ENCODE assay signal across 8 cellular contexts in the genomic region with DNA sequence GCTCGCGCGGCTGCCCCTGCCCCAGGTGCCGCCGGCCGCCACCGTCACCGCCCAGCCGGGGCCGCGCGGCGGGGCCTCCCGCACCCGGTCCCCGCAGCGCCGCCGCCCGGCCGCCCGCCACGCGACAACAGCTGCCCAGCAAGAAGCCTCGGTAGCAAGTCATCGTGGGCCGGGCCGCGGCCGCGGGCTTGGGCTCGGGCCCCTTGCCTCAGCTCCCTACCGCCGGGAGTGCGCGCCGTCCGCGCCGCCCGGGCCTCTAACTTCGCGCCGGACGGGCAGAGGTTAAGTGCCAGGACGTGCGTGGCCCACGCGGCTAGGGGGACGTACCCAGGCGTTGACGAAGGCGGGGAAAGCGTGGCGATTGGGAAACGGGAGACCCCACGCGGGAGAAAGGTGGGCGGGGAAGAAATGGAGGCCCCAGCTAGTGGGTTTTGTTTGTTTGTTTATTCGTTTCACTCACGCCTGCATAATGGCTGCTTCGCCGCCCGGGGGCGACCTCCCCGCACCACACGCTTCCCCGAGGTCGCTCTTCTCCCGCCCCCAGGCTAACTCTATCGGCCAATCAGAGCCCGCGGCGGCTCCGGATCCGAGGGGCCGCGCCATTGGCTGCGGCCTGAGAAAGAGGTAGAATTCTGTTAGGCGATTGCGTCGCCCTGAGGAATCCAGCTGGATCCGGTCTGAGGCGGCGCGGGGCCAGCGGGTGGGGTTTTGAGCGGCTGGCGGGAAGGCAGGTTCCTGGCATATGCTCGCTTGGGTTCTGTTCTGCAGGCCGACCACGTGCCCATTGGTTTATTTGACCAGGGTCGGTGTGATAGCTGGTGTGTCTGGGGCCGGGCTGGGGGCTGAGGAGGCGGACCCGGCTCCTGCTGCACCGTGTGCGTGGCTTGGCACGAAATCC. TPM values are rescaled to one million over a fixed set of nuclear protein-coding genes. Genes with fewer than 3 reads are reported as not detected.
DNase-seq lines count a peak whose midpoint lies in the region; ATAC-seq, FAIRE-seq and TF ChIP-seq lines count a peak whose summit lies in the region.

A gene with protein sequence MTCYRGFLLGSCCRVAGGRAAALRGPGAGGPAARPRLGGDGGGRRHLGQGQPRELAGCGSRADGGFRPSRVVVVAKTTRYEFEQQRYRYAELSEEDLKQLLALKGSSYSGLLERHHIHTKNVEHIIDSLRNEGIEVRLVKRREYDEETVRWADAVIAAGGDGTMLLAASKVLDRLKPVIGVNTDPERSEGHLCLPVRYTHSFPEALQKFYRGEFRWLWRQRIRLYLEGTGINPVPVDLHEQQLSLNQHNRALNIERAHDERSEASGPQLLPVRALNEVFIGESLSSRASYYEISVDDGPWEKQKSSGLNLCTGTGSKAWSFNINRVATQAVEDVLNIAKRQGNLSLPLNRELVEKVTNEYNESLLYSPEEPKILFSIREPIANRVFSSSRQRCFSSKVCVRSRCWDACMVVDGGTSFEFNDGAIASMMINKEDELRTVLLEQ (minus strand): TSS at position 290 of the 898 bp plus-strand sequence. CDS start 127 bp downstream, at position 163.

- H3K4me3 ChIP-seq in BJ (ENCODE audit: low read depth, low read length) = peak within 1 kb of the TSS; percentile 69
- peak within 1 kb of the TSS; percentile 77 to 78 for H3K4me3 ChIP-seq in kidney (ENCODE audit: low read length in 2 of 2)

- CTCF ChIA-PET in BJ (lab: Yijun Ruan, JAX) = interaction anchor here (0.6 to 1.9 kb wide), 20 partner anchors 9 to 451 kb away, joined by 3 to 12 read pairs (median 3); no protein-coding TSS in a partner anchor

- ATAC-seq in HG03442 (IDR thresholded peaks at IDR 0.05; ENCODE audit: unreplicated experiment) = peak; percentile 93

- H3K9me3 Mint-ChIP-seq in chondrocyte (ENCODE audit: low read depth) = no peaks in the 10 kb centered on the region

- DNase-seq in BJ (ENCODE audit: low read depth) = peak; percentile 81
- peak; percentile 87 for DNase-seq in GM19238 (ENCODE audit: insufficient read length, low spot score)
- peak; percentile 89 for DNase-seq in NCI-H510A treated with DMSO at 0.1 percent for 48 hours (lab: John Stamatoyannopoulos, UW)
- DNase-seq in activated CD4-positive, alpha-beta T cell treated with anti-CD3 and anti-CD28 coated beads for 24 hours (ENCODE audit: low read depth in 2 of 2) = peak; percentile 78 to 86
- DNase-seq in chondrocyte (ENCODE audit: low spot score) = peak; percentile 97
- peak; percentile 98 for DNase-seq in kidney
- DNase-seq in stimulated activated CD4-positive, alpha-beta T cell treated with anti-CD3 and anti-CD28 coated beads, Interleukin-15, amount 100 ng/mL, for 24 hours = peak; percentile 93

- no peaks in the 10 kb centered on the region for H3K27me3 ChIP-seq in BJ (ENCODE audit: control insufficient read depth, insufficient read depth, low read length)

- peak within 1 kb of the TSS; percentile 99 for H3K27ac Mint-ChIP-seq in chondrocyte (ENCODE audit: unreplicated experiment)

- peaks cover 13 to 22% of the 10 kb centered on the region in 2 donors for H3K4me1 ChIP-seq in kidney (ENCODE audit: control insufficient read depth in 1 of 2, insufficient read depth in 1 of 2, low read depth in 1 of 2, low read length in 2 of 2)

- TF ChIP-seq CTCF in BJ (IDR thresholded peaks at IDR 0.05; ENCODE audit: insufficient read depth, low read depth, low read length) = peak; percentile 68
- peak; percentile 83 for TF ChIP-seq CTCF in chondrocyte (IDR thresholded peaks at IDR 0.05)
- TF ChIP-seq CTCF in kidney (IDR thresholded peaks at IDR 0.05; ENCODE audit: borderline replicate concordance, extremely low read depth, insufficient read depth) = peak; percentile 41

- H3K36me3 Mint-ChIP-seq in chondrocyte (ENCODE audit: low read depth) = no peaks in the 10 kb centered on the region

- H3K4me3 Mint-ChIP-seq in chondrocyte (ENCODE audit: unreplicated experiment) = peak within 1 kb of the TSS; percentile 84

- intact Hi-C loops in kidney (cut with DNase I) = no loop called here

- peak; percentile 84 for FAIRE-seq in kidney (lab: Jason Lieb, UNC)

- H3K9ac ChIP-seq in kidney (ENCODE audit: low read length in 2 of 2) = peak within 1 kb of the TSS; percentile 80 to 98

- H3K9me3 ChIP-seq in kidney (ENCODE audit: control insufficient read depth in 1 of 2, low read length in 2 of 2) = no peaks in the 10 kb centered on the region

- peaks cover 41% of the 10 kb centered on the region for H3K4me1 Mint-ChIP-seq in chondrocyte (ENCODE audit: low read depth)

- H3K27me3 Mint-ChIP-seq in chondrocyte (ENCODE audit: low read depth) = no peaks in the 10 kb centered on the region

- POLR2A ChIA-PET in BJ (lab: Charles Lee) = interaction anchor here (0.6 kb wide), 2 partner anchors 44 to 110 kb away, joined by 3 read pairs; no protein-coding TSS in a partner anchor

- peak within 1 kb of the TSS; percentile 92 to 93 for H3K27ac ChIP-seq in kidney (ENCODE audit: low read depth in 2 of 2, low read length in 2 of 2)

- H3K36me3 ChIP-seq in BJ (ENCODE audit: control insufficient read depth, insufficient read depth, low read length) (no peaks in the 10 kb centered on the region), kidney (ENCODE audit: control insufficient read depth in 1 of 2, insufficient read depth in 2 of 2, low read length in 2 of 2) (no peaks in the 10 kb centered on the region)

RNA-seq across cellular contexts. Expression of the gene that starts here (rescaled TPM):
- polyA plus RNA-seq in BJ (2011; rRNA removed) = 7.2 and 13.5 TPM in 2 replicates
- 12.6 and 13.1 TPM in 2 replicates for polyA minus RNA-seq in BJ (2011; rRNA and poly(A)+ RNA removed)
- 33.7 to 38.9 TPM (median 37.8 TPM) in 3 replicates for total RNA-seq in chondrocyte
- total RNA-seq in kidney = 27.9 TPM
- 15.4 TPM for polyA plus RNA-seq in kidney (ENCODE audit: insufficient read depth, low read depth, low replicate concordance)

Comparison
In these comparisons a context has a peak if more than half of its experiments do, and no peak if none do; other contexts are left out.
1. Peak in every context shown above with its lines: DNase-seq, ATAC-seq, H3K4me3 ChIP-seq and H3K27ac ChIP-seq.